Comparison of ENCODE assay signal across 24 cellular contexts in the genomic region with DNA sequence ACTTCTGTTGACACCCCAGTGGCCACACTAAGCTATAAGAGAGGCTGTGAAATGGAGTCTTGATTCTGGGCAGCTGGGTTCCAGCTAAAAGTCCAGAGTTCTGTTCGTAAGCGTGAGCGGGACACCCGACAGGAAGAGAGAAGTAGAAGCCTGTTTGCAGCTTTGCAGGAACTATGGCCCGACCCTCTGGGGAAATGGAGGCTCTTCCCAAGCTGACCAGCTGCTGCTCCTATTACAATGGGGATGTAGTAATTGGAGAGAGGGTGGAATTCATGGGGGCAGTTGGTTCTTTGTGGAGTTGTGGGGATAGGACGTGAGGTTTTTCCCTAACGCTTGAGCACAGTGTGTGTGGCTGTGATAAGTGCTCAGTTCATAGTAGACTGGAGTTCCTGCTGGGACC. TPM values are rescaled to one million over a fixed set of nuclear protein-coding genes. Genes with fewer than 3 reads are reported as not detected.
A peak's percentile ranks its signal among the peaks of the same experiment; 100 is the strongest.
DNase-seq lines count a peak whose midpoint lies in the region; ATAC-seq and TF ChIP-seq lines count a peak whose summit lies in the region.
"Had no signal": no experiment of that assay in that cellular context is flagged by ENCODE, and none has a peak within 500 bp of the region (broad histone marks: within the 10 kb centered on the region; RNA-seq: fewer than 3 reads in every experiment).

No MANE protein-coding gene starts in this region.

- H3K9ac ChIP-seq in Karpas-422 (ENCODE audit: low read length) (no peak overlapping the region), endodermal cell (ENCODE audit: extremely low read depth, low read length, poor library complexity, severe bottlenecking) (no peak overlapping the region)
- H3K9ac ChIP-seq: SK-N-SH had no signal

- H3K79me2 ChIP-seq in Karpas-422 (ENCODE audit: low read length), result no peaks in the 10 kb centered on the region

- no peaks in the 10 kb centered on the region for H3K36me3 Mint-ChIP-seq in endodermal cell (ENCODE audit: low read depth)
- H3K36me3 Mint-ChIP-seq: CD4-positive, CD25-positive, alpha-beta regulatory T cell; IgD-negative memory B cell had no signal

- WGBS in endodermal cell (ENCODE audit: insufficient coverage in 1 of 2, insufficient read length in 1 of 2), 2 experiments, result 94 to 95% methylated on average over 4 to 7 of the region's 7 CpGs

- H3K27me3 ChIP-seq in Karpas-422 (ENCODE audit: low read length) (no peaks in the 10 kb centered on the region), endodermal cell (ENCODE audit: control insufficient read depth, insufficient read depth, low read length, poor library complexity, severe bottlenecking) (no peaks in the 10 kb centered on the region)

- ATAC-seq in sciatic nerve, result peak; percentile 38
- ATAC-seq in left colon, result no peak
- no peak for ATAC-seq in HG02571 (IDR thresholded peaks at IDR 0.05; ENCODE audit: unreplicated experiment)

- peaks cover 4% of the 10 kb centered on the region for H3K4me1 Mint-ChIP-seq in endodermal cell

- no peak overlapping the region for H2AFZ ChIP-seq in Karpas-422 (ENCODE audit: low read length)
- H2AFZ ChIP-seq: PC-9 had no signal

- peaks cover 6% of the 10 kb centered on the region for H3K27me3 Mint-ChIP-seq in endodermal cell (ENCODE audit: insufficient read depth)

- intact Hi-C loops in sciatic nerve (cut with DNase I) (no loop called here), left colon (cut with DNase I, micrococcal nuclease) (loop anchor here in 1 of 2 donors (10.0 kb wide), 1 partner anchor 71 kb away; no protein-coding TSS in a partner anchor)

- H3K4me3 ChIP-seq in Karpas-422 (ENCODE audit: low read length) (no peak overlapping the region), endodermal cell (ENCODE audit: low read length) (no peak overlapping the region)
- H3K4me3 ChIP-seq: A549, GM23338, PC-9 had no signal

- no peak overlapping the region for H3K4me2 ChIP-seq in Karpas-422 (ENCODE audit: low read depth, low read length, poor library complexity, severe bottlenecking)
- H3K4me2 ChIP-seq: A549, GM23338, PC-9, SK-N-SH had no signal

- no peaks in the 10 kb centered on the region for H3K9me2 ChIP-seq in Karpas-422 (replicated peaks; ENCODE audit: insufficient read depth, low read length)
- H3K9me2 ChIP-seq: SK-N-SH had no signal

- no peaks in the 10 kb centered on the region for H4K20me1 ChIP-seq in Karpas-422 (ENCODE audit: insufficient read depth, low read depth, low read length)

- no peak overlapping the region for H3K27ac Mint-ChIP-seq in endodermal cell
- H3K27ac Mint-ChIP-seq: GM23338, IgD-negative memory B cell had no signal

- H3K9me3 ChIP-seq in Karpas-422 (ENCODE audit: low read length), result no peaks in the 10 kb centered on the region
- peaks cover 10% of the 10 kb centered on the region for H3K9me3 ChIP-seq in endodermal cell (ENCODE audit: control insufficient read depth, low read length)
- H3K9me3 ChIP-seq: A549, SK-N-SH had no signal

- H3K4me3 Mint-ChIP-seq in endodermal cell, result no peak overlapping the region
- H3K4me3 Mint-ChIP-seq: CD4-positive, CD25-positive, alpha-beta regulatory T cell; GM23338 had no signal

- H3K36me3 ChIP-seq in Karpas-422 (ENCODE audit: insufficient read depth, low read length) (no peaks in the 10 kb centered on the region), endodermal cell (ENCODE audit: control insufficient read depth, insufficient read depth, low read length) (no peaks in the 10 kb centered on the region)

- DNase-seq in Karpas-422, result peak; percentile 11
- DNase-seq in endodermal cell, result peak; percentile 40
- no peak for DNase-seq in sciatic nerve (ENCODE audit: low spot score)
- DNase-seq in left colon, result no peak
- no peak for DNase-seq in islet precursor cell
- DNase-seq: CD4-positive, CD25-positive, alpha-beta regulatory T cell; EL; GF-D8; Kasumi-1; MM.1S; NCI-H1048; NCI-H1417 treated with DMSO at 0.1 percent for 48 hours; NCI-H187 treated with DMSO at 0.1 percent for 48 hours; NCI-H2107; NCI-H748 treated with DMSO at 0.1 percent for 48 hours; PC-9; SHP77 treated with DMSO at 0.1 percent for 48 hours; SK-N-SH had no signal

- peaks cover 16% of the 10 kb centered on the region for H3K9me3 Mint-ChIP-seq in endodermal cell

- H3K4me1 ChIP-seq in Karpas-422 (ENCODE audit: low read length) (no peaks in the 10 kb centered on the region), endodermal cell (ENCODE audit: control insufficient read depth, insufficient read depth, low read length) (no peaks in the 10 kb centered on the region)
- H3K4me1 ChIP-seq: A549 had no signal

- H3K27ac ChIP-seq in Karpas-422 (ENCODE audit: low read length) (no peak overlapping the region), endodermal cell (ENCODE audit: low read depth, low read length) (peak overlapping the region; percentile 30)
- H3K27ac ChIP-seq: A549, PC-9 had no signal

- TF ChIP-seq CTCF in endodermal cell (conservative IDR thresholded peaks at IDR 0.05), result no peak

RNA-seq across cellular contexts. Expression of a gene that starts 28.4 kb away (rescaled TPM):
- total RNA-seq in Karpas-422 (2014; rRNA removed; shearing (Covaris generic); ENCODE audit: low replicate concordance), result 10.0 and 30.6 TPM in 2 replicates
- total RNA-seq in endodermal cell (10 to 100 TPM; 46.8 to 49.6 TPM), sciatic nerve (30.8 TPM), left colon (10 to 100 TPM; 17.1 to 19.6 TPM)
- 28.8 TPM for polyA plus RNA-seq in endodermal cell (2013, experiment 1 of 2)
- 24.7 TPM for polyA plus RNA-seq in endodermal cell (2013, experiment 2 of 2)

RNA-seq across cellular contexts. Expression of a gene that starts 30.2 kb away (rescaled TPM):
- not detected in 2 replicates for total RNA-seq in Karpas-422 (2014; rRNA removed; shearing (Covaris generic); ENCODE audit: low replicate concordance)
- total RNA-seq in endodermal cell (1 to 10 TPM; 1.5 to 1.6 TPM), sciatic nerve (0.22 TPM), left colon (under 1 TPM in 1 of 2 donors, not detected in 1; 0.11 TPM)
- polyA plus RNA-seq in endodermal cell (2013, experiment 1 of 2), result 0.57 TPM
- 0.70 TPM for polyA plus RNA-seq in endodermal cell (2013, experiment 2 of 2)
- total RNA-seq: NCI-H460 had no signal
- polyA plus RNA-seq: BJ; CD4-positive, CD25-positive, alpha-beta regulatory T cell had no signal

RNA-seq across cellular contexts. Expression of a gene that starts 38.3 kb away (rescaled TPM):
- total RNA-seq in Karpas-422 (2014; rRNA removed; shearing (Covaris generic); ENCODE audit: low replicate concordance), result 16.8 and 23.0 TPM in 2 replicates
- 10 to 100 TPM; 66.9 to 71.4 TPM for total RNA-seq in endodermal cell
- polyA plus RNA-seq in endodermal cell (2013, experiment 1 of 2), result 52.3 TPM
- polyA plus RNA-seq in endodermal cell (2013, experiment 2 of 2), result 45.0 TPM
- 75.3 TPM for total RNA-seq in sciatic nerve
- 10 to 100 TPM; 71.9 to 84.6 TPM for total RNA-seq in left colon

RNA-seq across cellular contexts. Expression of a gene that starts 47.7 kb away (rescaled TPM):
- total RNA-seq in Karpas-422 (2014; rRNA removed; shearing (Covaris generic); ENCODE audit: low replicate concordance), result not detected in 2 replicates
- total RNA-seq in endodermal cell, result 10 to 100 TPM; 41.8 to 64.4 TPM
- 41.6 TPM for polyA plus RNA-seq in endodermal cell (2013, experiment 1 of 2)
- polyA plus RNA-seq in endodermal cell (2013, experiment 2 of 2), result 36.6 TPM
- 40.6 TPM for total RNA-seq in sciatic nerve
- 10 to 100 TPM; 17.1 to 26.8 TPM for total RNA-seq in left colon

Comparison
In these comparisons a context has a peak if more than half of its experiments do, and no peak if none do; other contexts are left out.
1. DNase-seq: peak in Karpas-422 (single experiment) and endodermal cell (single experiment); none in sciatic nerve (single experiment), left colon (0 of 2) and islet precursor cell (single experiment).